ENCODE assay signal across 1 cellular context in the genomic region with DNA sequence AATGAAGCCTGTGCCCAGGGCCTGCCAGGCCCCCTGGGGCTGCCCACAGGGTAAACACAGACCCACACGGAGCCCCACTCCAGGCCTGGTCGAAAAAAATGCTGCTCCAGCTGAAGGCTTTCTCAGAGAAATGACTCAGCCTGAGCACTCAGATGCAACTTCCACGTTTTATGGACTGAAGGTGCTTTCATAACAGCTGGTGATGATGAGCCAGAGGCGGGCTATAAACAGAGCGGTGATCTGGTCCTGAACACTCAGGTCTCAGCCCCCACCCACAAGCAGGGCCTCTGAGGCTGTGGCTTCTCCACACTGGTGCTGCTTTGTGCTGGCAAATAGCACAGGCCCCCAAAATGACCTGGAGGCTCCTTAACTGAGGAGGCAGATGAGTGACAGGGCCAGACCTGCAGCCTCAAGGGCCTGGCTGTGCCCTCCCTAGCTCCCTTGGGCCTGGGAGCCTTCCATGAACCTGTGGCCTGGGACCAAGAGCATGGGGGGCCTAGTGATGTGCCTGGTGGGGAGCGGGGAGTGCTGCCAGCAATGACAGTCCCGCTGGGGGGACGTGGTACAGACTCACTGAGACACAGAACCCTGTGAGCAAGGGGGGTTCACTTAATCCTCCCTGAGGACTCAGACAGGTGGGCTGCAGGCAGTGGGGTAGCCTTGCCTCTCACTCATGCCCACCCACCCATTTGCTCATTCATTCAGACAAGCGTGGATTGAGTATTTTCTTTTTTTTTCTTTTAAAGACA.
TF ChIP-seq lines count a peak whose summit lies in the region.

No MANE protein-coding gene starts in this region.

TF ChIP-seq in HEK293, 187 proteins besides CTCF, POLR2A, EP300 and RAD21 (continued from another document):
- no peak for TF ChIP-seq HOXA7 (CRISPR knock-in tag; IDR thresholded peaks at IDR 0.05; ENCODE audit: borderline replicate concordance)
- peak; percentile 91 for TF ChIP-seq ZNF335 (tag by site-specific recombination; conservative IDR thresholded peaks at IDR 0.05)
- TF ChIP-seq, protein P1, sequence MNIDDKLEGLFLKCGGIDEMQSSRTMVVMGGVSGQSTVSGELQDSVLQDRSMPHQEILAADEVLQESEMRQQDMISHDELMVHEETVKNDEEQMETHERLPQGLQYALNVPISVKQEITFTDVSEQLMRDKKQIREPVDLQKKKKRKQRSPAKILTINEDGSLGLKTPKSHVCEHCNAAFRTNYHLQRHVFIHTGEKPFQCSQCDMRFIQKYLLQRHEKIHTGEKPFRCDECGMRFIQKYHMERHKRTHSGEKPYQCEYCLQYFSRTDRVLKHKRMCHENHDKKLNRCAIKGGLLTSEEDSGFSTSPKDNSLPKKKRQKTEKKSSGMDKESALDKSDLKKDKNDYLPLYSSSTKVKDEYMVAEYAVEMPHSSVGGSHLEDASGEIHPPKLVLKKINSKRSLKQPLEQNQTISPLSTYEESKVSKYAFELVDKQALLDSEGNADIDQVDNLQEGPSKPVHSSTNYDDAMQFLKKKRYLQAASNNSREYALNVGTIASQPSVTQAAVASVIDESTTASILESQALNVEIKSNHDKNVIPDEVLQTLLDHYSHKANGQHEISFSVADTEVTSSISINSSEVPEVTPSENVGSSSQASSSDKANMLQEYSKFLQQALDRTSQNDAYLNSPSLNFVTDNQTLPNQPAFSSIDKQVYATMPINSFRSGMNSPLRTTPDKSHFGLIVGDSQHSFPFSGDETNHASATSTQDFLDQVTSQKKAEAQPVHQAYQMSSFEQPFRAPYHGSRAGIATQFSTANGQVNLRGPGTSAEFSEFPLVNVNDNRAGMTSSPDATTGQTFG (tag by site-specific recombination; IDR thresholded peaks at IDR 0.05; ENCODE audit: borderline replicate concordance) = no peak
- TF ChIP-seq, protein P2, sequence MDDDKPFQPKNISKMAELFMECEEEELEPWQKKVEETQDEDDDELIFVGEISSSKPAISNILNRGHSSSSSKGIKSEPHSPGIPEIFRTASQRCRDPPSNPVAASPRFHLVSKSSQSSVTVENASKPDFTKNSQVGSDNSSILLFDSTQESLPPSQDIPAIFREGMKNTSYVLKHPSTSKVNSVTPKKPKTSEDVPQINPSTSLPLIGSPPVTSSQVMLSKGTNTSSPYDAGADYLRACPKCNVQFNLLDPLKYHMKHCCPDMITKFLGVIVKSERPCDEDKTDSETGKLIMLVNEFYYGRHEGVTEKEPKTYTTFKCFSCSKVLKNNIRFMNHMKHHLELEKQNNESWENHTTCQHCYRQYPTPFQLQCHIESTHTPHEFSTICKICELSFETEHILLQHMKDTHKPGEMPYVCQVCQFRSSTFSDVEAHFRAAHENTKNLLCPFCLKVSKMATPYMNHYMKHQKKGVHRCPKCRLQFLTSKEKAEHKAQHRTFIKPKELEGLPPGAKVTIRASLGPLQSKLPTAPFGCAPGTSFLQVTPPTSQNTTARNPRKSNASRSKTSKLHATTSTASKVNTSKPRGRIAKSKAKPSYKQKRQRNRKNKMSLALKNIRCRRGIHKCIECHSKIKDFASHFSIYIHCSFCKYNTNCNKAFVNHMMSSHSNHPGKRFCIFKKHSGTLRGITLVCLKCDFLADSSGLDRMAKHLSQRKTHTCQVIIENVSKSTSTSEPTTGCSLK (tag by site-specific recombination; IDR thresholded peaks at IDR 0.05) = no peak
- TF ChIP-seq HOXD13 (CRISPR knock-in tag; IDR thresholded peaks at IDR 0.05; ENCODE audit: borderline replicate concordance) = no peak
- TF ChIP-seq ZNF670 (tag by site-specific recombination; IDR thresholded peaks at IDR 0.05; ENCODE audit: low read depth) = no peak
- no peak for TF ChIP-seq ZNF366 (tag by site-specific recombination; conservative IDR thresholded peaks at IDR 0.05)
- TF ChIP-seq ZNF311 (tag by site-specific recombination; IDR thresholded peaks at IDR 0.05; ENCODE audit: borderline replicate concordance) = no peak
- TF ChIP-seq ZNF785 (tag by site-specific recombination; IDR thresholded peaks at IDR 0.05) = no peak
- TF ChIP-seq, protein P3, sequence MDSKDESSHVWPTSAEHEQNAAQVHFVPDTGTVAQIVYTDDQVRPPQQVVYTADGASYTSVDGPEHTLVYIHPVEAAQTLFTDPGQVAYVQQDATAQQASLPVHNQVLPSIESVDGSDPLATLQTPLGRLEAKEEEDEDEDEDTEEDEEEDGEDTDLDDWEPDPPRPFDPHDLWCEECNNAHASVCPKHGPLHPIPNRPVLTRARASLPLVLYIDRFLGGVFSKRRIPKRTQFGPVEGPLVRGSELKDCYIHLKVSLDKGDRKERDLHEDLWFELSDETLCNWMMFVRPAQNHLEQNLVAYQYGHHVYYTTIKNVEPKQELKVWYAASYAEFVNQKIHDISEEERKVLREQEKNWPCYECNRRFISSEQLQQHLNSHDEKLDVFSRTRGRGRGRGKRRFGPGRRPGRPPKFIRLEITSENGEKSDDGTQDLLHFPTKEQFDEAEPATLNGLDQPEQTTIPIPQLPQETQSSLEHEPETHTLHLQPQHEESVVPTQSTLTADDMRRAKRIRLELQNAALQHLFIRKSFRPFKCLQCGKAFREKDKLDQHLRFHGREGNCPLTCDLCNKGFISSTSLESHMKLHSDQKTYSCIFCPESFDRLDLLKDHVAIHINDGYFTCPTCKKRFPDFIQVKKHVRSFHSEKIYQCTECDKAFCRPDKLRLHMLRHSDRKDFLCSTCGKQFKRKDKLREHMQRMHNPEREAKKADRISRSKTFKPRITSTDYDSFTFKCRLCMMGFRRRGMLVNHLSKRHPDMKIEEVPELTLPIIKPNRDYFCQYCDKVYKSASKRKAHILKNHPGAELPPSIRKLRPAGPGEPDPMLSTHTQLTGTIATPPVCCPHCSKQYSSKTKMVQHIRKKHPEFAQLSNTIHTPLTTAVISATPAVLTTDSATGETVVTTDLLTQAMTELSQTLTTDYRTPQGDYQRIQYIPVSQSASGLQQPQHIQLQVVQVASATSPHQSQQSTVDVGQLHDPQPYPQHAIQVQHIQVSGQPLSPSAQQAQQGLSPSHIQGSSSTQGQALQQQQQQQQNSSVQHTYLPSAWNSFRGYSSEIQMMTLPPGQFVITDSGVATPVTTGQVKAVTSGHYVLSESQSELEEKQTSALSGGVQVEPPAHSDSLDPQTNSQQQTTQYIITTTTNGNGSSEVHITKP (tag by site-specific recombination; IDR thresholded peaks at IDR 0.05) = no peak
- TF ChIP-seq ZFHX2 (tag by site-specific recombination; conservative IDR thresholded peaks at IDR 0.05) = 0 out of 2 replicates have a peak, but pooled peaks have one; percentile 37
- no peak for TF ChIP-seq ZNF549 (tag by site-specific recombination; IDR thresholded peaks at IDR 0.05)
- no peak for TF ChIP-seq ZNF239 (tag by site-specific recombination; IDR thresholded peaks at IDR 0.05)
- no peak for TF ChIP-seq ZBTB8A (tag by site-specific recombination; IDR thresholded peaks at IDR 0.05)
- TF ChIP-seq ZNF544 (tag by site-specific recombination; IDR thresholded peaks at IDR 0.05) = no peak
- peak; percentile 45; the same call in 1 of the 2 replicates for TF ChIP-seq ZEB2 (tag by site-specific recombination; IDR thresholded peaks at IDR 0.05)
- TF ChIP-seq SCRT2 (tag by site-specific recombination; IDR thresholded peaks at IDR 0.05) = 0 out of 2 replicates have a peak, but pooled peaks have one; percentile 26
- TF ChIP-seq, protein P4, sequence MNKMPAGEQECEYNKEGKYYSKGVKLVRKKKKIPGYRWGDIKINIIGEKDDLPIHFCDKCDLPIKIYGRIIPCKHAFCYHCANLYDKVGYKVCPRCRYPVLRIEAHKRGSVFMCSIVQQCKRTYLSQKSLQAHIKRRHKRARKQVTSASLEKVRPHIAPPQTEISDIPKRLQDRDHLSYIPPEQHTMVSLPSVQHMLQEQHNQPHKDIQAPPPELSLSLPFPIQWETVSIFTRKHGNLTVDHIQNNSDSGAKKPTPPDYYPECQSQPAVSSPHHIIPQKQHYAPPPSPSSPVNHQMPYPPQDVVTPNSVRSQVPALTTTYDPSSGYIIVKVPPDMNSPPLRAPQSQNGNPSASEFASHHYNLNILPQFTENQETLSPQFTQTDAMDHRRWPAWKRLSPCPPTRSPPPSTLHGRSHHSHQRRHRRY (tag by site-specific recombination; IDR thresholded peaks at IDR 0.05) = no peak
- no peak for TF ChIP-seq ZNF19 (tag by site-specific recombination; IDR thresholded peaks at IDR 0.05; ENCODE audit: low read depth)
- TF ChIP-seq ZNF174 (tag by site-specific recombination; IDR thresholded peaks at IDR 0.05) = no peak
- TF ChIP-seq ZNF514 (tag by site-specific recombination; IDR thresholded peaks at IDR 0.05) = no peak
- no peak for TF ChIP-seq ZNF596 (tag by site-specific recombination; IDR thresholded peaks at IDR 0.05)
- TF ChIP-seq, protein P5, sequence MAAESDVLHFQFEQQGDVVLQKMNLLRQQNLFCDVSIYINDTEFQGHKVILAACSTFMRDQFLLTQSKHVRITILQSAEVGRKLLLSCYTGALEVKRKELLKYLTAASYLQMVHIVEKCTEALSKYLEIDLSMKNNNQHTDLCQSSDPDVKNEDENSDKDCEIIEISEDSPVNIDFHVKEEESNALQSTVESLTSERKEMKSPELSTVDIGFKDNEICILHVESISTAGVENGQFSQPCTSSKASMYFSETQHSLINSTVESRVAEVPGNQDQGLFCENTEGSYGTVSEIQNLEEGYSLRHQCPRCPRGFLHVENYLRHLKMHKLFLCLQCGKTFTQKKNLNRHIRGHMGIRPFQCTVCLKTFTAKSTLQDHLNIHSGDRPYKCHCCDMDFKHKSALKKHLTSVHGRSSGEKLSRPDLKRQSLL (tag by site-specific recombination; IDR thresholded peaks at IDR 0.05) = no peak
- TF ChIP-seq, protein P6, sequence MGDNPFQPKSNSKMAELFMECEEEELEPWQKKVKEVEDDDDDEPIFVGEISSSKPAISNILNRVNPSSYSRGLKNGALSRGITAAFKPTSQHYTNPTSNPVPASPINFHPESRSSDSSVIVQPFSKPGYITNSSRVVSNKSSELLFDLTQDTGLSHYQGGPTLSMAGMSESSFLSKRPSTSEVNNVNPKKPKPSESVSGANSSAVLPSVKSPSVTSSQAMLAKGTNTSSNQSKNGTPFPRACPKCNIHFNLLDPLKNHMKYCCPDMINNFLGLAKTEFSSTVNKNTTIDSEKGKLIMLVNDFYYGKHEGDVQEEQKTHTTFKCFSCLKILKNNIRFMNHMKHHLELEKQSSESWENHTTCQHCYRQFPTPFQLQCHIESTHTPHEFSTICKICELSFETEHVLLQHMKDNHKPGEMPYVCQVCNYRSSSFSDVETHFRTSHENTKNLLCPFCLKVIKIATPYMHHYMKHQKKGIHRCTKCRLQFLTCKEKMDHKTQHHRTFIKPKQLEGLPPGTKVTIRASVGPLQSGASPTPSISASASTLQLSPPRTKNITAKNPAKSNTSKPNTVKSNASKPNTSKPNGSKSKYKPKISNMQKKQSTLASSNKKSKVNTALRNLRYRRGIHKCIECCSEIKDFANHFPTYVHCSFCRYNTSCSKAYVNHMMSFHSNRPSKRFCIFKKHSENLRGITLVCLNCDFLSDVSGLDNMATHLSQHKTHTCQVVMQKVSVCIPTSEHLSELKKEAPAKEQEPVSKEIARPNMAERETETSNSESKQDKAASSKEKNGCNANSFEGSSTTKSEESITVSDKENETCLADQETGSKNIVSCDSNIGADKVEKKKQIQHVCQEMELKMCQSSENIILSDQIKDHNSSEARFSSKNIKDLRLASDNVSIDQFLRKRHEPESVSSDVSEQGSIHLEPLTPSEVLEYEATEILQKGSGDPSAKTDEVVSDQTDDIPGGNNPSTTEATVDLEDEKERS (tag by site-specific recombination; IDR thresholded peaks at IDR 0.05) = no peak
- TF ChIP-seq ZNF114 (tag by site-specific recombination; IDR thresholded peaks at IDR 0.05) = no peak
- TF ChIP-seq ZNF76 (tag by site-specific recombination; IDR thresholded peaks at IDR 0.05; ENCODE audit: borderline replicate concordance, low read depth) = no peak
- no peak for TF ChIP-seq ZNF274 (IDR thresholded peaks at IDR 0.05; ENCODE audit: low read length)
- TF ChIP-seq ZNF274 (tag by site-specific recombination; IDR thresholded peaks at IDR 0.05; ENCODE audit: borderline replicate concordance) = no peak
- TF ChIP-seq, protein P7, sequence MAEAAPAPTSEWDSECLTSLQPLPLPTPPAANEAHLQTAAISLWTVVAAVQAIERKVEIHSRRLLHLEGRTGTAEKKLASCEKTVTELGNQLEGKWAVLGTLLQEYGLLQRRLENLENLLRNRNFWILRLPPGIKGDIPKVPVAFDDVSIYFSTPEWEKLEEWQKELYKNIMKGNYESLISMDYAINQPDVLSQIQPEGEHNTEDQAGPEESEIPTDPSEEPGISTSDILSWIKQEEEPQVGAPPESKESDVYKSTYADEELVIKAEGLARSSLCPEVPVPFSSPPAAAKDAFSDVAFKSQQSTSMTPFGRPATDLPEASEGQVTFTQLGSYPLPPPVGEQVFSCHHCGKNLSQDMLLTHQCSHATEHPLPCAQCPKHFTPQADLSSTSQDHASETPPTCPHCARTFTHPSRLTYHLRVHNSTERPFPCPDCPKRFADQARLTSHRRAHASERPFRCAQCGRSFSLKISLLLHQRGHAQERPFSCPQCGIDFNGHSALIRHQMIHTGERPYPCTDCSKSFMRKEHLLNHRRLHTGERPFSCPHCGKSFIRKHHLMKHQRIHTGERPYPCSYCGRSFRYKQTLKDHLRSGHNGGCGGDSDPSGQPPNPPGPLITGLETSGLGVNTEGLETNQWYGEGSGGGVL (tag by site-specific recombination; IDR thresholded peaks at IDR 0.05) = no peak
- no peak for TF ChIP-seq ZNF211 (tag by site-specific recombination; IDR thresholded peaks at IDR 0.05; ENCODE audit: low read depth)
- no peak for TF ChIP-seq SP2 (tag by site-specific recombination; IDR thresholded peaks at IDR 0.05)
- no peak for TF ChIP-seq ZNF777 (tag by site-specific recombination; IDR thresholded peaks at IDR 0.05; ENCODE audit: borderline replicate concordance)
- TF ChIP-seq ZNF707 (tag by site-specific recombination; IDR thresholded peaks at IDR 0.05) = no peak
- TF ChIP-seq, protein P8, sequence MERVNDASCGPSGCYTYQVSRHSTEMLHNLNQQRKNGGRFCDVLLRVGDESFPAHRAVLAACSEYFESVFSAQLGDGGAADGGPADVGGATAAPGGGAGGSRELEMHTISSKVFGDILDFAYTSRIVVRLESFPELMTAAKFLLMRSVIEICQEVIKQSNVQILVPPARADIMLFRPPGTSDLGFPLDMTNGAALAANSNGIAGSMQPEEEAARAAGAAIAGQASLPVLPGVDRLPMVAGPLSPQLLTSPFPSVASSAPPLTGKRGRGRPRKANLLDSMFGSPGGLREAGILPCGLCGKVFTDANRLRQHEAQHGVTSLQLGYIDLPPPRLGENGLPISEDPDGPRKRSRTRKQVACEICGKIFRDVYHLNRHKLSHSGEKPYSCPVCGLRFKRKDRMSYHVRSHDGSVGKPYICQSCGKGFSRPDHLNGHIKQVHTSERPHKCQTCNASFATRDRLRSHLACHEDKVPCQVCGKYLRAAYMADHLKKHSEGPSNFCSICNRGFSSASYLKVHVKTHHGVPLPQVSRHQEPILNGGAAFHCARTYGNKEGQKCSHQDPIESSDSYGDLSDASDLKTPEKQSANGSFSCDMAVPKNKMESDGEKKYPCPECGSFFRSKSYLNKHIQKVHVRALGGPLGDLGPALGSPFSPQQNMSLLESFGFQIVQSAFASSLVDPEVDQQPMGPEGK (tag by site-specific recombination; IDR thresholded peaks at IDR 0.05) = 0 out of 2 replicates have a peak, but pooled peaks have one; percentile 20
- TF ChIP-seq ZSCAN30 (tag by site-specific recombination; IDR thresholded peaks at IDR 0.05) = no peak
- TF ChIP-seq ZNF837 (tag by site-specific recombination; IDR thresholded peaks at IDR 0.05) = no peak
- TF ChIP-seq SALL2 (tag by site-specific recombination; IDR thresholded peaks at IDR 0.05; ENCODE audit: borderline replicate concordance) = no peak
